In the genomic region with DNA sequence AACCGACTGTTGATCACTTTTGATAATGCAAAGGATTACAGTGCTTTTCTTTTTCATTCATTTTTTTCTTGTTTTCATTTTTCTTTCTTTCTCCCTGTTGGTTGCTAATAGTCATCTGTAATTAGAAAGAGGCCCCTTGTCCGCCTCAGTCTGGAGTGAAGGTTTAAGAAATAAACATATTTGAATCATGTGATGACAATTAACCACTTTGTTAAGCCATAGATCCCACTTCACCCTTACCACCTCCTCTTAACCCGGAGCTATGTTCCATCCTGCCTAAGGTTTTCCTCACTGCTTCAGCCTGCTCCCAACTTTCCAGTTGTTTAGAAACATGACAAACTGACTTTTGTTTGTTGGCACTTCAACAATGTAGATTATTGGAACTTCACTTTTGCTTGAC, we compare ENCODE assay signal across 13 cellular contexts. TPM values are rescaled to one million over a fixed set of nuclear protein-coding genes. Genes with fewer than 3 reads are reported as not detected.
DNase-seq lines count a peak whose midpoint lies in the region; ATAC-seq and TF ChIP-seq lines count a peak whose summit lies in the region.
"Had no signal": no experiment of that assay in that cellular context is flagged by ENCODE, and none has a peak within 500 bp of the region (broad histone marks: within the 10 kb centered on the region; RNA-seq: fewer than 3 reads in every experiment).

No MANE protein-coding gene starts in this region.

- no peaks in the 10 kb centered on the region for H3F3A ChIP-seq in neural cell (ENCODE audit: insufficient read depth, low read length, poor library complexity, severe bottlenecking)

- H3K27me3 ChIP-seq in dorsolateral prefrontal cortex (no peaks in the 10 kb centered on the region), neural cell (ENCODE audit: insufficient read depth, low read depth, low read length) (no peaks in the 10 kb centered on the region), tibial nerve (no peaks in the 10 kb centered on the region)

- H3K36me3 ChIP-seq in neural cell (ENCODE audit: insufficient read depth, low read length) (no peaks in the 10 kb centered on the region), tibial nerve (no peaks in the 10 kb centered on the region)

- H3K27ac Mint-ChIP-seq in activated naive CD4-positive, alpha-beta T cell treated with anti-CD3 and anti-CD28 coated beads, Interleukin-2, amount 10 ng/mL, durations not matched to agents 7 days and 5 days = no peak overlapping the region
- H3K27ac Mint-ChIP-seq: activated T-helper 17 cell treated with anti-CD3 and anti-CD28 coated beads, Interleukin-2, amount 50 U/mL, for 72 hours had no signal

- H3K4me1 ChIP-seq in tibial nerve = peaks cover 0 to 38% (median 21%) of the 10 kb centered on the region in 4 donors

- TF ChIP-seq CTCF in dorsolateral prefrontal cortex (IDR thresholded peaks at IDR 0.05 in 54 of 56, conservative IDR thresholded peaks at IDR 0.05 in 2 of 56; ENCODE audit: low read depth in 1 of 56, partially characterized antibody in 56 of 56) = no peak
- TF ChIP-seq CTCF in neural cell (IDR thresholded peaks at IDR 0.05; ENCODE audit: poor library complexity, severe bottlenecking) = no peak
- TF ChIP-seq CTCF in tibial nerve (IDR thresholded peaks at IDR 0.05) = no peak

- CTCF ChIA-PET in activated naive CD4-positive, alpha-beta T cell treated with anti-CD3 and anti-CD28 coated beads, Interleukin-2, amount 10 ng/mL, durations not matched to agents 7 days and 5 days (lab: Charles Lee) = interaction anchor here (1.1 to 1.2 kb wide), 2 partner anchors 9 to 51 kb away, joined by 3 to 4 read pairs; no protein-coding TSS in a partner anchor

- no peak for TF ChIP-seq EP300 in neural cell (conservative IDR thresholded peaks at IDR 0.05; ENCODE audit: poor library complexity, severe bottlenecking)
- no peak for TF ChIP-seq EP300 in tibial nerve (IDR thresholded peaks at IDR 0.05)

- no peak overlapping the region for H3K9ac ChIP-seq in neural cell (ENCODE audit: low read length)

- TF ChIP-seq POLR2A in tibial nerve (IDR thresholded peaks at IDR 0.05) = no peak

- no peaks in the 10 kb centered on the region for H3K9me3 ChIP-seq in neural cell (ENCODE audit: low read length)
- no peaks in the 10 kb centered on the region for H3K9me3 ChIP-seq in tibial nerve
- H3K9me3 ChIP-seq: mucosa of descending colon had no signal

- TF ChIP-seq RAD21 in neural cell (conservative IDR thresholded peaks at IDR 0.05) = no peak

- H3K4me3 ChIP-seq in dorsolateral prefrontal cortex (peak overlapping the region in 16 of 59 donors; percentile 2 to 38 (median 15)), neural cell (ENCODE audit: low read length) (peak overlapping the region; percentile 40), tibial nerve (peak overlapping the region in 1 of 4 donors; percentile 16)
- H3K4me3 ChIP-seq: mucosa of descending colon had no signal

- no peaks in the 10 kb centered on the region for H3K79me2 ChIP-seq in neural cell (replicated peaks; ENCODE audit: insufficient read depth, low read length)

- H3K9me3 Mint-ChIP-seq in activated naive CD4-positive, alpha-beta T cell treated with anti-CD3 and anti-CD28 coated beads, Interleukin-2, amount 10 ng/mL, durations not matched to agents 7 days and 5 days = no peaks in the 10 kb centered on the region
- H3K9me3 Mint-ChIP-seq: activated T-helper 17 cell treated with anti-CD3 and anti-CD28 coated beads, Interleukin-2, amount 50 U/mL, for 72 hours had no signal

- no peaks in the 10 kb centered on the region for H4K20me1 ChIP-seq in neural cell (ENCODE audit: insufficient read depth)

- H3K27me3 Mint-ChIP-seq in activated naive CD4-positive, alpha-beta T cell treated with anti-CD3 and anti-CD28 coated beads, Interleukin-2, amount 10 ng/mL, durations not matched to agents 7 days and 5 days = no peaks in the 10 kb centered on the region
- H3K27me3 Mint-ChIP-seq: activated T-helper 17 cell treated with anti-CD3 and anti-CD28 coated beads, Interleukin-2, amount 50 U/mL, for 72 hours had no signal

- ATAC-seq in GM18511 (IDR thresholded peaks at IDR 0.05; ENCODE audit: unreplicated experiment) = no peak

- H3K4me1 Mint-ChIP-seq in activated naive CD4-positive, alpha-beta T cell treated with anti-CD3 and anti-CD28 coated beads, Interleukin-2, amount 10 ng/mL, durations not matched to agents 7 days and 5 days = no peaks in the 10 kb centered on the region

- no peaks in the 10 kb centered on the region for H3K9me2 ChIP-seq in neural cell (ENCODE audit: insufficient read depth, low read length)

- no peak overlapping the region for H3K4me3 Mint-ChIP-seq in activated naive CD4-positive, alpha-beta T cell treated with anti-CD3 and anti-CD28 coated beads, Interleukin-2, amount 10 ng/mL, durations not matched to agents 7 days and 5 days
- H3K4me3 Mint-ChIP-seq: activated T-helper 17 cell treated with anti-CD3 and anti-CD28 coated beads, Interleukin-2, amount 50 U/mL, for 72 hours had no signal

- intact Hi-C loops in dorsolateral prefrontal cortex (cut with DNase I) = loop anchor here (5.0 to 10.0 kb wide), 4 partner anchors 36 to 377 kb away; partner anchors contain the start of genes SSBP2 (in 2 of the 2) and ATG10 (in 1 of the 2)

- DNase-seq in NCI-H510A treated with DMSO at 0.1 percent for 48 hours (lab: John Stamatoyannopoulos, UW) = peak; percentile 41
- DNase-seq in NCI-H510A (lab: John Stamatoyannopoulos, UW) = no peak
- no peak for DNase-seq in dorsolateral prefrontal cortex
- no peak for DNase-seq in tibial nerve (ENCODE audit: low spot score in 2 of 2)
- no peak for DNase-seq in activated naive CD4-positive, alpha-beta T cell treated with anti-CD3 and anti-CD28 coated beads, Interleukin-2, amount 10 ng/mL, durations not matched to agents 7 days and 5 days
- DNase-seq in activated CD4-positive, alpha-beta T cell treated with anti-CD3 and anti-CD28 coated beads, Interleukin-2, amount 50 U/mL, for 4 hours = no peak
- DNase-seq: activated CD4-positive, alpha-beta T cell treated with anti-CD3 and anti-CD28 coated beads for 4 hours; DMS 273 treated with DMSO at 0.1 percent for 48 hours; NCI-H2081 had no signal

- no peaks in the 10 kb centered on the region for H3K36me3 Mint-ChIP-seq in activated naive CD4-positive, alpha-beta T cell treated with anti-CD3 and anti-CD28 coated beads, Interleukin-2, amount 10 ng/mL, durations not matched to agents 7 days and 5 days

- peak overlapping the region; percentile 36 for H2AFZ ChIP-seq in neural cell (ENCODE audit: low read depth, low read length)

- H3K4me2 ChIP-seq in neural cell (ENCODE audit: low read length) = peak overlapping the region; percentile 2

- H3K27ac ChIP-seq in dorsolateral prefrontal cortex = peak overlapping the region in 40 of 59 donors; percentile 7 to 72 (median 50)
- peak overlapping the region; percentile 61 for H3K27ac ChIP-seq in neural cell (ENCODE audit: low read length)
- H3K27ac ChIP-seq in tibial nerve = peak overlapping the region; percentile 41 to 83 (median 54)

- 23% methylated on average over 3 of the region's 3 CpGs for WGBS in tibial nerve, 2 donors

TF ChIP-seq in neural cell, 6 proteins besides CTCF, POLR2A, EP300 and RAD21:
- TF ChIP-seq SMC3 (conservative IDR thresholded peaks at IDR 0.05; ENCODE audit: poor library complexity) (no peak), POLR2AphosphoS5 (IDR thresholded peaks at IDR 0.05) (no peak), REST (IDR thresholded peaks at IDR 0.05; ENCODE audit: borderline replicate concordance) (no peak), TAF1 (IDR thresholded peaks at IDR 0.05; ENCODE audit: low read depth) (no peak), MXI1 (conservative IDR thresholded peaks at IDR 0.05; ENCODE audit: poor library complexity, severe bottlenecking) (no peak), EZH2 (IDR thresholded peaks at IDR 0.05; ENCODE audit: borderline replicate concordance, insufficient read depth, low read length, poor library complexity, severe bottlenecking) (no peak)

RNA-seq across cellular contexts. Expression of gene SSBP2, which starts 37.4 kb away (rescaled TPM):
- 100 to 1,000 TPM in 38 of 120 experiments, 10 to 100 TPM in 82; 66.2 to 139 (median 94.4) TPM for total RNA-seq in dorsolateral prefrontal cortex
- polyA plus RNA-seq in neural cell = 128 and 164 TPM in 2 replicates
- polyA minus RNA-seq in neural cell = 224 and 262 TPM in 2 replicates
- total RNA-seq in tibial nerve = 10 to 100 TPM; 62.6 to 95.1 (median 77.5) TPM
